In genomic region chr10:62511656-62512055, GRCh38 we compare ENCODE assay signal across 9 cellular contexts.
DNase-seq lines count a peak whose midpoint lies in the region; ATAC-seq, FAIRE-seq and TF ChIP-seq lines count a peak whose summit lies in the region.
"Had no signal": no experiment of that assay in that cellular context is flagged by ENCODE, and none has a peak within 500 bp of the region (broad histone marks: within the 10 kb centered on the region; RNA-seq: fewer than 3 reads in every experiment).

No MANE protein-coding gene starts in this region.

- no peaks in the 10 kb centered on the region for H3K4me1 Mint-ChIP-seq in natural killer cell

- POLR2A ChIA-PET in GM10248 (lab: Yijun Ruan, JAX), result no interaction called here

- H3K27me3 ChIP-seq in left lung (no peaks in the 10 kb centered on the region), BE2C (no peaks in the 10 kb centered on the region)

- no peak overlapping the region for H3K27ac ChIP-seq in left lung

- H3K36me3 ChIP-seq in left lung (no peaks in the 10 kb centered on the region), BE2C (no peaks in the 10 kb centered on the region)

- H3K9me3 Mint-ChIP-seq in natural killer cell, result no peaks in the 10 kb centered on the region

- peak; percentile 31 for DNase-seq in GM10248 (ENCODE audit: extremely low spot score)
- no peak for DNase-seq in natural killer cell
- DNase-seq in left lung, result no peak
- no peak for DNase-seq in BE2C
- DNase-seq in D721Med (ENCODE audit: insufficient read length, low spot score), result no peak

- no peak for FAIRE-seq in D721Med (lab: Jason Lieb, UNC)
- FAIRE-seq: keratinocyte had no signal

- H3K9me3 ChIP-seq in left lung (no peaks in the 10 kb centered on the region), BE2C (no peaks in the 10 kb centered on the region)

- H3K4me3 ChIP-seq in left lung (no peak overlapping the region), BE2C (ENCODE audit: low read depth, low read length) (no peak overlapping the region)

- H3K4me1 ChIP-seq in left lung (no peaks in the 10 kb centered on the region), BE2C (no peaks in the 10 kb centered on the region)

- TF ChIP-seq CTCF in GM10248 (IDR thresholded peaks at IDR 0.05; ENCODE audit: control extremely low read depth, extremely low read depth, low read depth, missing control alignments) (no peak), natural killer cell (IDR thresholded peaks at IDR 0.05) (no peak), left lung (IDR thresholded peaks at IDR 0.05) (no peak), BE2C (IDR thresholded peaks at IDR 0.05; ENCODE audit: low read depth, low read length) (no peak), D721Med (IDR thresholded peaks at IDR 0.05; ENCODE audit: insufficient read depth, missing control alignments) (no peak)

- H3K36me3 Mint-ChIP-seq in natural killer cell, result no peaks in the 10 kb centered on the region

- intact Hi-C loops in natural killer cell (cut with micrococcal nuclease) (no loop called here), left lung (cut with DNase I) (no loop called here)

- ATAC-seq in GM19035 (IDR thresholded peaks at IDR 0.05; ENCODE audit: unreplicated experiment) (peak; percentile 74), HG02610 (IDR thresholded peaks at IDR 0.05; ENCODE audit: unreplicated experiment) (peak; percentile 77), HG03432 (IDR thresholded peaks at IDR 0.05; ENCODE audit: unreplicated experiment) (peak; percentile 96), natural killer cell (no peak), left lung (no peak)

- no peak overlapping the region for H3K4me3 Mint-ChIP-seq in natural killer cell

- peaks cover 19 to 27% of the 10 kb centered on the region in 2 donors for H3K27me3 Mint-ChIP-seq in natural killer cell (ENCODE audit: low read depth in 2 of 2)

- CTCF ChIA-PET in GM10248 (lab: Yijun Ruan, JAX), result interaction anchor here (1.2 kb wide), 1 partner anchor 16 kb away, joined by 4 read pairs; no protein-coding TSS in a partner anchor

- no peak overlapping the region for H3K27ac Mint-ChIP-seq in natural killer cell

Comparison
In these comparisons a context has a peak if more than half of its experiments do, and no peak if none do; other contexts are left out.
1. ATAC-seq: peak in GM19035 (single experiment), HG02610 (single experiment) and HG03432 (single experiment); none in natural killer cell (0 of 3) and left lung (single experiment).